8 cellular contexts compared by ENCODE assay signal in the genomic region with DNA sequence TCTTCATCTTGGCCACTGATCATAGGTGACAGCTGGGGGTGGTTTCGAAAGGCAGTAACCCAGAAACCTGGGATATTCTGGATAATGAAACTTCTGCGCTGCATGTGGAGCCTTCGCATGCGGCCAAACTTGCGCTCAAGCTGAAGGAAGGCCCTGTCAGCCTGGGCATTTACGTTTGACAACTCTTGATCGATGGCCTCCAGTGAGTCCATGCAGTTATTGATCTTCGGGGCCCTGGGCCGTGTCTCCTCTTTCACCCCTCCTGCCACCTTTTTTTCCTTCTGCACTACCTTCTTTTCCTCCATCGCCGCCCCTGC. TPM values are rescaled to one million over a fixed set of nuclear protein-coding genes. Genes with fewer than 3 reads are reported as not detected.
A peak's percentile ranks its signal among the peaks of the same experiment; 100 is the strongest.
DNase-seq lines count a peak whose midpoint lies in the region; ATAC-seq and TF ChIP-seq lines count a peak whose summit lies in the region.

No MANE protein-coding gene starts in this region.

- POLR2A ChIA-PET in RWPE1 (lab: Yijun Ruan, JAX; ENCODE audit: low non-redundant PET) = no interaction called here

- CTCF ChIA-PET in RWPE1 (lab: Yijun Ruan, JAX) = interaction anchor here (0.7 kb wide), 1 partner anchor 514 kb away, joined by 11 read pairs; no protein-coding TSS in a partner anchor

- ATAC-seq in DND-41 (ENCODE audit: insufficient read depth, low read depth) (no peak), foreskin keratinocyte (no peak), gastrocnemius medialis (peak in 1 of 2 donors; percentile 5)

- peaks cover 59% of the 10 kb centered on the region for H3K4me1 ChIP-seq in DND-41 (ENCODE audit: insufficient read depth, low read length)
- H3K4me1 ChIP-seq in foreskin keratinocyte = peaks cover 26% of the 10 kb centered on the region
- H3K4me1 ChIP-seq in gastrocnemius medialis = peaks cover 22 to 30% of the 10 kb centered on the region in 2 donors

- intact Hi-C loops in gastrocnemius medialis (cut with DNase I; ENCODE audit: low total_unique reads) = no loop called here

- TF ChIP-seq POLR2A in gastrocnemius medialis (IDR thresholded peaks at IDR 0.05) = no peak

- H3K36me3 ChIP-seq in DND-41 (ENCODE audit: insufficient read depth, low read length) = peaks cover 17% of the 10 kb centered on the region
- H3K36me3 ChIP-seq in gastrocnemius medialis = no peaks in the 10 kb centered on the region

- H3K9me3 ChIP-seq in DND-41 (ENCODE audit: insufficient read depth, low read length, severe bottlenecking) (no peaks in the 10 kb centered on the region), gastrocnemius medialis (no peaks in the 10 kb centered on the region)

- peak overlapping the region; percentile 85 for H2AFZ ChIP-seq in DND-41 (ENCODE audit: low read depth, low read length)

- no peak for DNase-seq in DND-41
- no peak for DNase-seq in RWPE1 (ENCODE audit: low spot score)
- DNase-seq in foreskin keratinocyte = peak in 1 of 2 donors; percentile 13
- DNase-seq in gastrocnemius medialis = no peak
- DNase-seq in KBM-7 = no peak
- no peak for DNase-seq in globus pallidus (ENCODE audit: low spot score)
- no peak for DNase-seq in COR-L47 (lab: John Stamatoyannopoulos, UW)
- no peak for DNase-seq in NCI-H2196 treated with DMSO at 0.1 percent for 48 hours (lab: John Stamatoyannopoulos, UW; ENCODE audit: unreplicated experiment)

- H3K4me3 ChIP-seq in DND-41 (ENCODE audit: low read depth in 1 of 2, low read length in 2 of 2) = peak overlapping the region; percentile 74 to 84
- H3K4me3 ChIP-seq in gastrocnemius medialis = peak overlapping the region; percentile 85 to 93 (median 91)

- TF ChIP-seq CTCF in DND-41 (IDR thresholded peaks at IDR 0.05; ENCODE audit: borderline replicate concordance, extremely low read depth, low read length, poor library complexity, severe bottlenecking) (no peak), RWPE1 (conservative IDR thresholded peaks at IDR 0.05; ENCODE audit: low read depth) (no peak), foreskin keratinocyte (conservative IDR thresholded peaks at IDR 0.05) (no peak), gastrocnemius medialis (IDR thresholded peaks at IDR 0.05 in 4 of 5, conservative IDR thresholded peaks at IDR 0.05 in 1 of 5) (no peak)

- H4K20me1 ChIP-seq in DND-41 (ENCODE audit: insufficient read depth, low read length) = peaks cover 14% of the 10 kb centered on the region

- peak overlapping the region; percentile 89 for H3K27ac ChIP-seq in DND-41 (ENCODE audit: low read length)
- H3K27ac ChIP-seq in RWPE1 = peak overlapping the region; percentile 84
- peak overlapping the region; percentile 88 for H3K27ac ChIP-seq in foreskin keratinocyte
- H3K27ac ChIP-seq in gastrocnemius medialis = peak overlapping the region; percentile 76 to 85 (median 81)

- H3K4me2 ChIP-seq in DND-41 (ENCODE audit: insufficient read depth, low read length) = peak overlapping the region; percentile 91

- H3K79me2 ChIP-seq in DND-41 (ENCODE audit: insufficient read depth, low read length) = peaks cover 56% of the 10 kb centered on the region

- in situ Hi-C loops in gastrocnemius medialis (cut with MboI; ENCODE audit: low sequenced_read_pairs in 4 of 4) = no loop called here
- in situ Hi-C loops in KBM-7 (cut with MboI; ENCODE audit: low pct_unique_long_range_greater_than_20kb, low sequenced_read_pairs) = no loop called here

- peak overlapping the region; percentile 72 for H3K9ac ChIP-seq in DND-41 (ENCODE audit: low read depth, low read length)

- H3K27me3 ChIP-seq in DND-41 (ENCODE audit: insufficient read depth, low read length, poor library complexity) (no peaks in the 10 kb centered on the region), foreskin keratinocyte (no peaks in the 10 kb centered on the region), gastrocnemius medialis (no peaks in the 10 kb centered on the region)

RNA-seq across cellular contexts. Expression of gene TSPYL4, which starts 0.7 kb away (rescaled TPM):
- total RNA-seq in foreskin keratinocyte (4.9 and 6.7 TPM in 2 replicates), gastrocnemius medialis (1 to 10 TPM; 2.8 to 4.8 (median 3.8) TPM)
- polyA plus RNA-seq in foreskin keratinocyte = 2.5 and 2.9 TPM in 2 replicates

RNA-seq across cellular contexts. Expression of gene TSPYL1, which starts 26.6 kb away (rescaled TPM):
- 68.2 and 72.5 TPM in 2 replicates for total RNA-seq in foreskin keratinocyte
- 30.1 and 32.2 TPM in 2 replicates for polyA plus RNA-seq in foreskin keratinocyte
- 100 to 1,000 TPM in 1 of 4 donors, 10 to 100 TPM in 3; 74.2 to 160 (median 81.2) TPM for total RNA-seq in gastrocnemius medialis
